1 cellular context compared by ENCODE assay signal in the genomic region with DNA sequence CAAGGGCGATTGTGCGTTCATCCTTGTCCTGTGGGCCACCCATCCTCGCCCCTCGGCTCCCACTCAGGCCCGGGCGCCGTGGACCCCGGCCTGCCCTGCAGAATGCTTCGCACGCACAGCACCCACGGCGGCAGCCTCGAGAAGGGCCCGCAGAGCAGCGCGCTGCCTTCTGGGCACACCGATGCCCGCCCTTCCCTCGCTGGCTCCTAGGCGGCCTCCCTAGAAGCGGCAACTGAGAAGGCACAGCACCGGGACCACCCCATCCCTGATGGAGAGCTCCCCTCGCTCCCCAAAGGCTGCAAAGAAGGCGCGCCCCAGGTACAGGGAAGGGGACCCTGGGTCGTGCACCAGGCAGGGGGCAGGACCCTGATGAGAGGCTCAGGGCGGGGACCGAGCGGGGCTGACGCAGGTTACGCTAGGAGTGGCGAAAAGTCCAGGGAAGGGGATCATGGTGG.
TF ChIP-seq lines count a peak whose summit lies in the region.

No MANE protein-coding gene starts in this region.

TF ChIP-seq in HCT116, 20 proteins besides CTCF, POLR2A, EP300 and RAD21 (continued from another document):
- TF ChIP-seq, protein P1, sequence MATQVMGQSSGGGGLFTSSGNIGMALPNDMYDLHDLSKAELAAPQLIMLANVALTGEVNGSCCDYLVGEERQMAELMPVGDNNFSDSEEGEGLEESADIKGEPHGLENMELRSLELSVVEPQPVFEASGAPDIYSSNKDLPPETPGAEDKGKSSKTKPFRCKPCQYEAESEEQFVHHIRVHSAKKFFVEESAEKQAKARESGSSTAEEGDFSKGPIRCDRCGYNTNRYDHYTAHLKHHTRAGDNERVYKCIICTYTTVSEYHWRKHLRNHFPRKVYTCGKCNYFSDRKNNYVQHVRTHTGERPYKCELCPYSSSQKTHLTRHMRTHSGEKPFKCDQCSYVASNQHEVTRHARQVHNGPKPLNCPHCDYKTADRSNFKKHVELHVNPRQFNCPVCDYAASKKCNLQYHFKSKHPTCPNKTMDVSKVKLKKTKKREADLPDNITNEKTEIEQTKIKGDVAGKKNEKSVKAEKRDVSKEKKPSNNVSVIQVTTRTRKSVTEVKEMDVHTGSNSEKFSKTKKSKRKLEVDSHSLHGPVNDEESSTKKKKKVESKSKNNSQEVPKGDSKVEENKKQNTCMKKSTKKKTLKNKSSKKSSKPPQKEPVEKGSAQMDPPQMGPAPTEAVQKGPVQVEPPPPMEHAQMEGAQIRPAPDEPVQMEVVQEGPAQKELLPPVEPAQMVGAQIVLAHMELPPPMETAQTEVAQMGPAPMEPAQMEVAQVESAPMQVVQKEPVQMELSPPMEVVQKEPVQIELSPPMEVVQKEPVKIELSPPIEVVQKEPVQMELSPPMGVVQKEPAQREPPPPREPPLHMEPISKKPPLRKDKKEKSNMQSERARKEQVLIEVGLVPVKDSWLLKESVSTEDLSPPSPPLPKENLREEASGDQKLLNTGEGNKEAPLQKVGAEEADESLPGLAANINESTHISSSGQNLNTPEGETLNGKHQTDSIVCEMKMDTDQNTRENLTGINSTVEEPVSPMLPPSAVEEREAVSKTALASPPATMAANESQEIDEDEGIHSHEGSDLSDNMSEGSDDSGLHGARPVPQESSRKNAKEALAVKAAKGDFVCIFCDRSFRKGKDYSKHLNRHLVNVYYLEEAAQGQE (IDR thresholded peaks at IDR 0.05; ENCODE audit: low read depth): no peak
TF ChIP-seq in HCT116: peak in this region for 0.
